Comparison of ENCODE assay signal across 7 cellular contexts in genomic region chr14:19374451-19374903, GRCh38. TPM values are rescaled to one million over a fixed set of nuclear protein-coding genes. Genes with fewer than 3 reads are reported as not detected.
"Had no signal": no experiment of that assay in that cellular context is flagged by ENCODE, and none has a peak within 500 bp of the region (broad histone marks: within the 10 kb centered on the region; RNA-seq: fewer than 3 reads in every experiment).

No MANE protein-coding gene starts in this region.

RNA-seq across cellular contexts. Expression of gene POTEG, which starts 59.7 kb away (rescaled TPM):
- total RNA-seq: activated B cell treated with CpG ODN at 0.5 μM for 24 hours; activated CD4-positive, alpha-beta T cell treated with anti-CD3 and anti-CD28 coated beads, Interleukin-2, amount 10 ng/mL, durations not matched to agents 24 days and 14 days; activated CD8-positive, alpha-beta memory T cell treated with anti-CD3 and anti-CD28 coated beads, Interleukin-2, amount 10 ng/mL, durations not matched to agents 7 days and 5 days; activated naive CD4-positive, alpha-beta T cell treated with anti-CD3 and anti-CD28 coated beads for 36 hours; activated T-cell treated with anti-CD3 and anti-CD28 coated beads, Interleukin-2, amount 50 U/mL, for 4 hours; T-cell had no signal
- polyA plus RNA-seq: adipose tissue had no signal
